32 cellular contexts compared by ENCODE assay signal in genomic region chr5:148135091-148136048, GRCh38. TPM values are rescaled to one million over a fixed set of nuclear protein-coding genes. Genes with fewer than 3 reads are reported as not detected.
"Had no signal": no experiment of that assay in that cellular context is flagged by ENCODE, and none has a peak within 500 bp of the region (broad histone marks: within the 10 kb centered on the region; RNA-seq: fewer than 3 reads in every experiment).

No MANE protein-coding gene starts in this region.

- H3K27me3 ChIP-seq: esophagus muscularis mucosa, foreskin keratinocyte, gastroesophageal sphincter, heart left ventricle, neural progenitor cell, right lobe of liver, thyroid gland, vagina had no signal

- H3K27ac ChIP-seq: epithelial cell of prostate, esophagus muscularis mucosa, foreskin keratinocyte, gastroesophageal sphincter, heart left ventricle, neural progenitor cell, parathyroid adenoma, right lobe of liver, thyroid gland, vagina had no signal

- H3K9me3 ChIP-seq: esophagus muscularis mucosa, gastroesophageal sphincter, heart left ventricle, right lobe of liver, thyroid gland, vagina had no signal

- H3K4me1 ChIP-seq: esophagus muscularis mucosa, foreskin keratinocyte, gastroesophageal sphincter, heart left ventricle, neural progenitor cell, parathyroid adenoma, right lobe of liver, thyroid gland, vagina had no signal

- H3K4me3 ChIP-seq: esophagus muscularis mucosa, gastroesophageal sphincter, heart left ventricle, lung, neural progenitor cell, right lobe of liver, smooth muscle cell, thyroid gland, vagina had no signal

- DNase-seq: effector CD8-positive, alpha-beta T cell; endodermal cell; foreskin keratinocyte; heart left ventricle; hippocampal formation; left cardiac atrium; left ventricle myocardium superior; naive thymus-derived CD4-positive, alpha-beta T cell; right lobe of liver; stimulated activated CD4-positive, alpha-beta T cell treated with anti-CD3 and anti-CD28 coated beads, Interleukin-12 subunit alpha, Interleukin-12 subunit beta, amount 100 ng/mL, for 4 hours; stimulated activated CD4-positive, alpha-beta T cell treated with anti-CD3 and anti-CD28 coated beads, Interleukin-1b, Interleukin-23, amount 100 ng/mL, for 48 hours; stimulated activated CD4-positive, alpha-beta T cell treated with anti-CD3 and anti-CD28 coated beads, Interleukin-4, amount 100 ng/mL, for 1 hour; stimulated activated CD8-positive, alpha-beta memory T cell treated with anti-CD3 and anti-CD28 coated beads, Interleukin-4, amount 100 ng/mL, for 48 hours; stimulated activated naive CD4-positive, alpha-beta T cell; stimulated activated naive CD8-positive, alpha-beta T cell treated with anti-CD3 and anti-CD28 coated beads, Interleukin-15, amount 100 ng/mL, for 72 hours; thyroid gland had no signal

- ATAC-seq: foreskin keratinocyte; gastroesophageal sphincter; heart left ventricle; left cardiac atrium; left ventricle myocardium superior; naive thymus-derived CD4-positive, alpha-beta T cell; right lobe of liver; stimulated activated naive CD8-positive, alpha-beta T cell treated with anti-CD3 and anti-CD28 coated beads, Interleukin-15, amount 100 ng/mL, for 72 hours had no signal

- H3K36me3 ChIP-seq: esophagus muscularis mucosa, gastroesophageal sphincter, heart left ventricle, right lobe of liver, thyroid gland, vagina had no signal

RNA-seq across cellular contexts. Expression of gene SPINK14, which starts 33.0 kb away (rescaled TPM):
- total RNA-seq: cerebellum; endodermal cell; esophagus muscularis mucosa; fibroblast of lung; foreskin keratinocyte; gastroesophageal sphincter; heart left ventricle; kidney epithelial cell; left cardiac atrium; left ventricle myocardium superior; lung; mononuclear cell; naive thymus-derived CD4-positive, alpha-beta T cell; osteoblast; progenitor cell of endocrine pancreas; right lobe of liver; smooth muscle cell; subcutaneous adipose tissue; temporal lobe; thyroid gland; vagina had no signal
- polyA plus RNA-seq: fibroblast of lung; foreskin keratinocyte; heart left ventricle; lung; naive thymus-derived CD4-positive, alpha-beta T cell; smooth muscle cell had no signal
